ENCODE assay signal across 8 cellular contexts in genomic region chr16:648786-649589, GRCh38. TPM values are rescaled to one million over a fixed set of nuclear protein-coding genes. Genes with fewer than 3 reads are reported as not detected.
DNase-seq lines count a peak whose midpoint lies in the region; ATAC-seq, FAIRE-seq and TF ChIP-seq lines count a peak whose summit lies in the region.

Gene WDR90, plus strand, starts transcription at chr16:649365. Its CDS starts 52 bp downstream, at chr16:649417.

- H3K36me3 Mint-ChIP-seq in T-helper 2 cell treated with Interferon-gamma antibody and Interleukin-4, amounts not matched to agents 5 μg/mL and 100 μg/mL, for 36 hours (ENCODE audit: low read depth): no peaks in the 10 kb centered on the region

- peak; percentile 99 for FAIRE-seq in urothelium cell line (lab: Jason Lieb, UNC)

- no peaks in the 10 kb centered on the region for H3K9me3 ChIP-seq in right cardiac atrium (ENCODE audit: control insufficient read depth, low read length)

- TF ChIP-seq POLR2A in GM18505 (IDR thresholded peaks at IDR 0.05; ENCODE audit: borderline replicate concordance, extremely low read depth, insufficient read depth, insufficient read length): peak; percentile 10

- peak within 1 kb of the TSS; percentile 78 for H3K4me3 Mint-ChIP-seq in T-helper 2 cell treated with Interferon-gamma antibody and Interleukin-4, amounts not matched to agents 5 μg/mL and 100 μg/mL, for 36 hours

- no peaks in the 10 kb centered on the region for H3K9me3 Mint-ChIP-seq in T-helper 2 cell treated with Interferon-gamma antibody and Interleukin-4, amounts not matched to agents 5 μg/mL and 100 μg/mL, for 36 hours

- peak within 1 kb of the TSS; percentile 51 for H3K4me3 ChIP-seq in right cardiac atrium (ENCODE audit: low read length)

- no peaks in the 10 kb centered on the region for H3K27me3 Mint-ChIP-seq in T-helper 2 cell treated with Interferon-gamma antibody and Interleukin-4, amounts not matched to agents 5 μg/mL and 100 μg/mL, for 36 hours (ENCODE audit: low read depth)

- ATAC-seq in GM18505 (IDR thresholded peaks at IDR 0.05; ENCODE audit: unreplicated experiment) (peak; percentile 71), HG02973 (IDR thresholded peaks at IDR 0.05; ENCODE audit: unreplicated experiment) (peak; percentile 52), right cardiac atrium (peak; percentile 88 to 90)

- H3K4me1 ChIP-seq in right cardiac atrium (ENCODE audit: control insufficient read depth, insufficient read depth, low read length): peaks cover 3% of the 10 kb centered on the region

- peak within 1 kb of the TSS; percentile 13 for H3K27ac ChIP-seq in right cardiac atrium (ENCODE audit: low read length)

- intact Hi-C loops in right cardiac atrium (cut with DNase I): no loop called here

- H3K27ac Mint-ChIP-seq in T-helper 2 cell treated with Interferon-gamma antibody and Interleukin-4, amounts not matched to agents 5 μg/mL and 100 μg/mL, for 36 hours: peak within 1 kb of the TSS; percentile 69

- no peaks in the 10 kb centered on the region for H3K27me3 ChIP-seq in right cardiac atrium (ENCODE audit: control insufficient read depth, insufficient read depth)

- peaks cover 6% of the 10 kb centered on the region for H3K4me1 Mint-ChIP-seq in T-helper 2 cell treated with Interferon-gamma antibody and Interleukin-4, amounts not matched to agents 5 μg/mL and 100 μg/mL, for 36 hours (ENCODE audit: low read depth)

- WGBS in right cardiac atrium: under 1% methylated on average over 90 of the region's 90 CpGs

- DNase-seq in NCI-H1930 (lab: John Stamatoyannopoulos, UW) (peak; percentile 87 to 94), anterior cingulate cortex (lab: John Stamatoyannopoulos, UW) (peak; percentile 50 to 97 (median 88)), right cardiac atrium (peak; percentile 96 to 98 (median 98)), pulmonary artery endothelial cell (ENCODE audit: low read depth, low spot score) (peak; percentile 67), urothelium cell line (ENCODE audit: low spot score) (peak; percentile 96)
- peak; percentile 93 for DNase-seq in T-helper 2 cell treated with Interferon-gamma antibody and Interleukin-4, amounts not matched to agents 5 μg/mL and 100 μg/mL, for 36 hours (ENCODE audit: low spot score)

RNA-seq across cellular contexts. Expression of gene WDR90, which starts in this region (rescaled TPM):
- total RNA-seq in right cardiac atrium (10 to 100 TPM; 10.5 to 13.7 (median 12.0) TPM), pulmonary artery endothelial cell (10.7 and 14.8 TPM in 2 replicates)
- polyA plus RNA-seq in right cardiac atrium: 8.1 TPM

Comparison
In these comparisons a context has a peak if more than half of its experiments do, and no peak if none do; other contexts are left out.
1. Peak in every context shown above with its lines: DNase-seq, ATAC-seq, H3K4me3 ChIP-seq and H3K27ac ChIP-seq.